In the genomic region with DNA sequence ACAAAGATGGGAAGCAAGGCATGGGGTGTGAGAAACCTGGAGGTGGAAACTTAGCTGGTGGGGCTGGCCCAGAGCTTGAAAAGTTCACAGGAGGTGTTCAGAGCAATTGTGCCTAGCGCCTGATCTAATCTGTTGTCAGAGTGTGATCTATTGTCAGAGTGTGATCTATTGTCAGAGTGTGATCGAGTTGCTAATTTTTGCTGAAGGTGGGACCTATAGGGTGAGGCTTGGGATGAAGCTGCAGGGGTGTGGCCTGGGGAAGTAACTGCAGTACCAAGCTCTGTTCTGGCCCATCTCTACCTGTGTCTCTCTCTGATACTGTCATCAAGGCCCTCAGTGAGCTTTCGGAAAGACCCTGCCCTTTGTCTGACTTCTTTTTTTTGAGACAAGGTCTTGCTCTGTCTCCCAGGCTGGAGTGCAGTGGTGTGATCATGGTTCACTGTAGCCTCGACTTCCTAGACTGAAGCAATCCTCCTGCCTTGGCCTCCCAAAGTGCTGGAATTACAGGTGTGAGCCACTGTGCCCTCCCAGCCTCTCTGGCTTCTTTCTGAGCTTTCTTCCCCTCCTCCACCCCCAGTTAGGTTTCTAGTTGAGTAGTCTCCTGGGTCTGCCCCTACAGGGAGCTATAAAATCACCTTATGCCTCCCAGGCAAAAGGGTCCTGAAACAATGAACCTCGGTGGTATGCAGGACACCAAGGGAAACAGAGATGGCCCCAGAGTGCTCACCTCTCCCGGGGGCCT, we compare ENCODE assay signal across 1 cellular context.
TF ChIP-seq lines count a peak whose summit lies in the region.

No MANE protein-coding gene starts in this region.

TF ChIP-seq in IMR-90, 13 proteins besides CTCF, POLR2A, EP300 and RAD21:
- TF ChIP-seq, protein P1, sequence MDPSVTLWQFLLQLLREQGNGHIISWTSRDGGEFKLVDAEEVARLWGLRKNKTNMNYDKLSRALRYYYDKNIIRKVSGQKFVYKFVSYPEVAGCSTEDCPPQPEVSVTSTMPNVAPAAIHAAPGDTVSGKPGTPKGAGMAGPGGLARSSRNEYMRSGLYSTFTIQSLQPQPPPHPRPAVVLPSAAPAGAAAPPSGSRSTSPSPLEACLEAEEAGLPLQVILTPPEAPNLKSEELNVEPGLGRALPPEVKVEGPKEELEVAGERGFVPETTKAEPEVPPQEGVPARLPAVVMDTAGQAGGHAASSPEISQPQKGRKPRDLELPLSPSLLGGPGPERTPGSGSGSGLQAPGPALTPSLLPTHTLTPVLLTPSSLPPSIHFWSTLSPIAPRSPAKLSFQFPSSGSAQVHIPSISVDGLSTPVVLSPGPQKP (IDR thresholded peaks at IDR 0.05; ENCODE audit: borderline replicate concordance, low read depth, low read length), result no peak
- no peak for TF ChIP-seq SMC3 (IDR thresholded peaks at IDR 0.05; ENCODE audit: low read depth, low read length)
- TF ChIP-seq FOS (IDR thresholded peaks at IDR 0.05; ENCODE audit: low read depth, low read length), result no peak
- TF ChIP-seq MAFK (IDR thresholded peaks at IDR 0.05; ENCODE audit: low read depth, low read length), result no peak
- no peak for TF ChIP-seq MAZ (IDR thresholded peaks at IDR 0.05; ENCODE audit: borderline replicate concordance, low read depth, low read length)
- no peak for TF ChIP-seq RFX5 (IDR thresholded peaks at IDR 0.05; ENCODE audit: low read depth, low read length)
- TF ChIP-seq, protein P2, sequence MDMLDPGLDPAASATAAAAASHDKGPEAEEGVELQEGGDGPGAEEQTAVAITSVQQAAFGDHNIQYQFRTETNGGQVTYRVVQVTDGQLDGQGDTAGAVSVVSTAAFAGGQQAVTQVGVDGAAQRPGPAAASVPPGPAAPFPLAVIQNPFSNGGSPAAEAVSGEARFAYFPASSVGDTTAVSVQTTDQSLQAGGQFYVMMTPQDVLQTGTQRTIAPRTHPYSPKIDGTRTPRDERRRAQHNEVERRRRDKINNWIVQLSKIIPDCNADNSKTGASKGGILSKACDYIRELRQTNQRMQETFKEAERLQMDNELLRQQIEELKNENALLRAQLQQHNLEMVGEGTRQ (IDR thresholded peaks at IDR 0.05; ENCODE audit: low read depth, low read length), result no peak
- TF ChIP-seq MXI1 (IDR thresholded peaks at IDR 0.05; ENCODE audit: borderline replicate concordance, low read depth, low read length), result no peak
- no peak for TF ChIP-seq RCOR1 (IDR thresholded peaks at IDR 0.05; ENCODE audit: insufficient replicate concordance, low read length)
- no peak for TF ChIP-seq BHLHE40 (IDR thresholded peaks at IDR 0.05; ENCODE audit: low read depth, low read length)
- no peak for TF ChIP-seq CEBPB (IDR thresholded peaks at IDR 0.05; ENCODE audit: low read depth, low read length)
- TF ChIP-seq CHD1 (IDR thresholded peaks at IDR 0.05; ENCODE audit: low read depth, low read length), result no peak
- TF ChIP-seq NFE2L2 (IDR thresholded peaks at IDR 0.05; ENCODE audit: low read depth, low read length), result no peak
